In genomic region chr16:58652741-58653140, GRCh38 we compare ENCODE assay signal across 1 cellular context.
TF ChIP-seq lines count a peak whose summit lies in the region.

No MANE protein-coding gene starts in this region.

TF ChIP-seq in H1, 55 proteins besides CTCF, POLR2A, EP300 and RAD21 (continued from another document):
- TF ChIP-seq SIRT6 (IDR thresholded peaks at IDR 0.05; ENCODE audit: low read length) (no peak), CHD2 (IDR thresholded peaks at IDR 0.05; ENCODE audit: low read length) (no peak), RXRA (IDR thresholded peaks at IDR 0.05; ENCODE audit: insufficient read depth, low read depth, low read length) (0 out of 2 replicates have a peak, but pooled peaks have one; percentile 72), CHD1 (IDR thresholded peaks at IDR 0.05; ENCODE audit: low read depth, low read length) (no peak), GABPA (IDR thresholded peaks at IDR 0.05; ENCODE audit: borderline replicate concordance, insufficient read depth, low read length) (no peak), TCF12 (IDR thresholded peaks at IDR 0.05; ENCODE audit: low read depth, low read length) (peak; percentile 92), SIN3A (conservative IDR thresholded peaks at IDR 0.05 in 1 of 2, IDR thresholded peaks at IDR 0.05 in 1 of 2; ENCODE audit: low read depth in 1 of 2, low read length in 2 of 2) (0 out of 4 replicates have a peak, but pooled peaks of 1 of the 2 experiments have one; percentile 36), CEBPB (IDR thresholded peaks at IDR 0.05; ENCODE audit: low read depth, low read length) (0 out of 2 replicates have a peak, but pooled peaks have one; percentile 10), SIX5 (IDR thresholded peaks at IDR 0.05; ENCODE audit: low read depth, low read length) (no peak), YY1 (IDR thresholded peaks at IDR 0.05; ENCODE audit: low read depth, low read length) (no peak), EGR1 (IDR thresholded peaks at IDR 0.05; ENCODE audit: borderline replicate concordance, low read depth, low read length) (no peak), CREB1 (IDR thresholded peaks at IDR 0.05) (peak; percentile 79), KDM4A (IDR thresholded peaks at IDR 0.05; ENCODE audit: low read depth, low read length, severe bottlenecking) (no peak), RFX5 (IDR thresholded peaks at IDR 0.05; ENCODE audit: borderline replicate concordance, low read depth, low read length) (peak; percentile 26; the same call in 1 of the 2 replicates), POU5F1 (IDR thresholded peaks at IDR 0.05; ENCODE audit: low read depth, low read length) (peak; percentile 43; the same call in 1 of the 2 replicates), SP1 (IDR thresholded peaks at IDR 0.05; ENCODE audit: low read depth, low read length) (peak; percentile 38; the same call in 1 of the 2 replicates), ATF3 (IDR thresholded peaks at IDR 0.05; ENCODE audit: insufficient read depth, low read depth, low read length) (no peak), NANOG (IDR thresholded peaks at IDR 0.05; ENCODE audit: insufficient read depth, low read depth, low read length, poor library complexity, severe bottlenecking) (peak; percentile 54), TAF1 (IDR thresholded peaks at IDR 0.05; ENCODE audit: low read depth, low read length) (peak; percentile 79), POLR2AphosphoS5 (IDR thresholded peaks at IDR 0.05; ENCODE audit: low read depth, low read length) (peak; percentile 68), GTF2F1 (IDR thresholded peaks at IDR 0.05; ENCODE audit: borderline replicate concordance, low read depth, low read length) (no peak), E2F6 (IDR thresholded peaks at IDR 0.05) (no peak)
